ENCODE assay signal across 17 cellular contexts in the genomic region with DNA sequence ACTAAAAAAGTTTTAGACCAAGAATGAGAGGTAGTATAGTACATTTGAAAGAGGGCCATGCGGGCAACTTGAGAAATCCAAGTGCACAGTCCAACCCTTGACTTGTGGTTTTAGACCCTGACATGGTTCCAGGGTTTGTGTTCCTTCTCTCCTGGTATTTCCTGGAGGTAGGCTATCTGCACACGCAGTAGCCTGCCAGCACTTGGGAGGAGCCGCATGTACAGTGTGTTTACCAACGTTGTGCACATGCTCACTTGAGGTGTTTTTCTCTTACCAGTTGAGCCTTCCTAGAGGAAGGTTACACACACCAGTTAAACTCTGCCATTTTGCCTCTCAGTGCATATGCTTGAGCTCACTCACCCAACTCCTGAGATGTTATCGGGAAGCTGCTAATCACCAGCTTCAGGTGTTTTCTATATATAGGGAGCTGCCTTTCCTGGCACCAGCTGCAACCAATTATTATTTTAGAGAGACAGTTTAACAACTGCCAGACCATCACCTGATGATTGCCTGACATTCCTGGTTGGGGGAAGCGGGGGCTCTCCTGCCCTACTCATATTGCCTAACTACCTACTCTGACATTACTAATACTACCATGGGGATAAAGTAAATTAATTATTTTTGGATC.
DNase-seq lines count a peak whose midpoint lies in the region; ATAC-seq and TF ChIP-seq lines count a peak whose summit lies in the region.
"Had no signal": no experiment of that assay in that cellular context is flagged by ENCODE, and none has a peak within 500 bp of the region (broad histone marks: within the 10 kb centered on the region; RNA-seq: fewer than 3 reads in every experiment).

No MANE protein-coding gene starts in this region.

- TF ChIP-seq CTCF in endodermal cell (conservative IDR thresholded peaks at IDR 0.05): no peak

- no peak overlapping the region for H3K9ac ChIP-seq in endodermal cell (ENCODE audit: extremely low read depth, low read length, poor library complexity, severe bottlenecking)

- no peak for ATAC-seq in activated naive CD4-positive, alpha-beta T cell treated with anti-CD3 and anti-CD28 coated beads, Interleukin-2, amount 50 U/mL, for 72 hours

- peaks cover 12% of the 10 kb centered on the region for H3K4me1 ChIP-seq in endodermal cell (ENCODE audit: control insufficient read depth, insufficient read depth, low read length)

- H3K4me3 ChIP-seq in endodermal cell (ENCODE audit: low read length): no peak overlapping the region
- H3K4me3 ChIP-seq: MG63 had no signal

- H3K4me3 Mint-ChIP-seq in endodermal cell: no peak overlapping the region
- H3K4me3 Mint-ChIP-seq: B cell; CD4-positive, alpha-beta T cell had no signal

- H3K27me3 ChIP-seq in endodermal cell (ENCODE audit: control insufficient read depth, insufficient read depth, low read length, poor library complexity, severe bottlenecking): no peaks in the 10 kb centered on the region
- H3K27me3 ChIP-seq: MG63 had no signal

- 74 to 94% methylated on average over 4 to 5 of the region's 6 CpGs for WGBS in endodermal cell (ENCODE audit: insufficient coverage in 1 of 2, insufficient read length in 1 of 2), 2 experiments

- no peaks in the 10 kb centered on the region for H3K27me3 Mint-ChIP-seq in endodermal cell (ENCODE audit: insufficient read depth)
- H3K27me3 Mint-ChIP-seq: B cell; CD4-positive, alpha-beta T cell had no signal

- H3K4me1 Mint-ChIP-seq in endodermal cell: peaks cover 26% of the 10 kb centered on the region
- H3K4me1 Mint-ChIP-seq: B cell had no signal

- H3K27ac Mint-ChIP-seq in endodermal cell: peak overlapping the region; percentile 54
- H3K27ac Mint-ChIP-seq in activated naive CD4-positive, alpha-beta T cell treated with anti-CD3 and anti-CD28 coated beads, Interleukin-2, amount 50 U/mL, for 72 hours: no peak overlapping the region
- H3K27ac Mint-ChIP-seq: B cell; CD4-positive, alpha-beta T cell had no signal

- H3K36me3 Mint-ChIP-seq in endodermal cell (ENCODE audit: low read depth): no peaks in the 10 kb centered on the region
- H3K36me3 Mint-ChIP-seq in activated naive CD4-positive, alpha-beta T cell treated with anti-CD3 and anti-CD28 coated beads, Interleukin-2, amount 50 U/mL, for 72 hours: no peaks in the 10 kb centered on the region

- no peaks in the 10 kb centered on the region for H3K9me3 Mint-ChIP-seq in endodermal cell
- no peaks in the 10 kb centered on the region for H3K9me3 Mint-ChIP-seq in activated naive CD4-positive, alpha-beta T cell treated with anti-CD3 and anti-CD28 coated beads, Interleukin-2, amount 50 U/mL, for 72 hours
- H3K9me3 Mint-ChIP-seq: CD4-positive, alpha-beta T cell had no signal

- H3K36me3 ChIP-seq in endodermal cell (ENCODE audit: control insufficient read depth, insufficient read depth, low read length): no peaks in the 10 kb centered on the region
- H3K36me3 ChIP-seq: MG63 had no signal

- DNase-seq in HT-29 (ENCODE audit: low spot score): peak; percentile 21
- peak; percentile 94 for DNase-seq in NCI-H69 (lab: John Stamatoyannopoulos, UW)
- no peak for DNase-seq in endodermal cell
- DNase-seq in renal cortical epithelial cell (ENCODE audit: low read depth): peak; percentile 4
- no peak for DNase-seq in effector CD8-positive, alpha-beta T cell (lab: John Stamatoyannopoulos, UW)
- DNase-seq in NCI-H82 (lab: John Stamatoyannopoulos, UW): no peak
- no peak for DNase-seq in activated naive CD4-positive, alpha-beta T cell treated with anti-CD3 and anti-CD28 coated beads, Interleukin-2, amount 50 U/mL, for 72 hours (ENCODE audit: low spot score in 2 of 2)
- DNase-seq: CD4-positive, alpha-beta T cell; DND-41; GDM1; GOT3; KBM-7; MG63; NCI-H2107; NCI-H446 treated with DMSO at 0.1 percent for 48 hours had no signal

- H3K27ac ChIP-seq in endodermal cell (ENCODE audit: low read depth, low read length): no peak overlapping the region
- H3K27ac ChIP-seq: RWPE1 had no signal

- no peaks in the 10 kb centered on the region for H3K9me3 ChIP-seq in endodermal cell (ENCODE audit: control insufficient read depth, low read length)
- H3K9me3 ChIP-seq: MG63 had no signal

Comparison
In these comparisons a context has a peak if more than half of its experiments do, and no peak if none do; other contexts are left out.
1. DNase-seq: peak in HT-29 (single experiment), NCI-H69 (single experiment) and renal cortical epithelial cell (single experiment); none in endodermal cell (single experiment), effector CD8-positive, alpha-beta T cell (single experiment), NCI-H82 (single experiment) and activated naive CD4-positive, alpha-beta T cell treated with anti-CD3 and anti-CD28 coated beads, Interleukin-2, amount 50 U/mL, for 72 hours (0 of 2).